Comparison of ENCODE assay signal across 37 cellular contexts in the genomic region with DNA sequence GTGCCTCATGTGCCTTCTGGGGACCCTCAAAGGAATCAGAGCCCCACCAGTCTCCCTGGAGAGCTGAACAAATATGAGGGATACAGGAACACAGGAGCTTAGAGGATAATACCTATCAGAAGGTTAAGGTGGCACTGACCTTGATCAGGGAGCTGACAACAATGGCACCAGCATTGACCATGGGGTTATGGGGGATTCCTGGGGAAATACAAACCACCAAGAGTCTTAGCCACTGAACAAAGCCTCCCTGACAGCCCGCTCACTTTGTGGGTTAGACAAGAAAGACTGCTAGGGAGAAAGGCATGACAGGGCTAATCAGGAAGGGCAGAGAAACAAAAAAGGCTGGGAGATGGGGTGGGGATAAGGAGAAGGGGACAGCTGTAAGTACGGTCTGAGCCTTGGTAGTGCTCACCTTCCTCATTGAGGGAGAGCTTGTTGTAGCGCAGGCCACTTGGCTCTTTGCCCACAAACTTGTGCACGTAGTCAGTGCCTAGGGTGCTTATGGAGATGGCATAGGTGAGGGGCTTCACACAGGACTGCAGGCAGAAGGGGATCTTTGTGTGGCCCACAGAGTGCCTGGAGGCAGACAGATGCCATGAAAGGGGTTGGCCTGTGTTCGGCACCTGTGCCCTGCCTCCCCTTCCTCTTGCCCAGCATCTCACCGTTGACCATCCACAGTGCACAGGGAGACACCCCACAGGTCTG. TPM values are rescaled to one million over a fixed set of nuclear protein-coding genes. Genes with fewer than 3 reads are reported as not detected.
DNase-seq lines count a peak whose midpoint lies in the region; ATAC-seq, FAIRE-seq and TF ChIP-seq lines count a peak whose summit lies in the region.
"Had no signal": no experiment of that assay in that cellular context is flagged by ENCODE, and none has a peak within 500 bp of the region (broad histone marks: within the 10 kb centered on the region; RNA-seq: fewer than 3 reads in every experiment).

No MANE protein-coding gene starts in this region.

- H3K4me2 ChIP-seq in K562 (ENCODE audit: insufficient read depth, low read length): no peak overlapping the region
- H3K4me2 ChIP-seq: A549 had no signal

- no peaks in the 10 kb centered on the region for H3K36me3 Mint-ChIP-seq in neural crest cell (ENCODE audit: low read depth)
- peaks cover 3 to 6% of the 10 kb centered on the region in 2 donors for H3K36me3 Mint-ChIP-seq in CD4-positive, alpha-beta memory T cell
- H3K36me3 Mint-ChIP-seq: natural killer cell had no signal

- TF ChIP-seq POLR2A in K562 (conservative IDR thresholded peaks at IDR 0.05): no peak
- no peak for TF ChIP-seq POLR2A in stomach (IDR thresholded peaks at IDR 0.05)

- 0 out of 3 replicates have a peak, but pooled peaks cover under 1% of the 10 kb centered on the region for H3K36me3 ChIP-seq in K562 (ENCODE audit: control insufficient read depth, insufficient read depth, low read length)
- H3K36me3 ChIP-seq in CD4-positive, alpha-beta memory T cell (ENCODE audit: insufficient read depth, low read length): peaks cover 3% of the 10 kb centered on the region
- H3K36me3 ChIP-seq in stomach: peaks cover 0 to 8% (median 0%) of the 10 kb centered on the region in 4 donors
- H3K36me3 ChIP-seq: colonic mucosa, thoracic aorta had no signal

- H3K27ac ChIP-seq in K562 (ENCODE audit: extremely low read depth, low read depth, low read length) (no peak overlapping the region), stomach (no peak overlapping the region)
- no peak overlapping the region for H3K27ac ChIP-seq in CD4-positive, alpha-beta memory T cell (ENCODE audit: low read depth, low read length)
- H3K27ac ChIP-seq: A549, colonic mucosa, gastroesophageal sphincter, thoracic aorta had no signal

- in situ Hi-C loops in K562 (cut with MboI): no loop called here

- TF ChIP-seq EP300 in K562 (IDR thresholded peaks at IDR 0.05; ENCODE audit: low read length): no peak
- TF ChIP-seq EP300 in stomach (IDR thresholded peaks at IDR 0.05): no peak

- CTCF ChIA-PET in K562 (lab: Yijun Ruan, JAX; ENCODE audit: low intra/inter-chr PET ratio): interaction anchor here (0.6 kb wide), 1 partner anchor 182 kb away, joined by 3 read pairs; no protein-coding TSS in a partner anchor
- CTCF ChIA-PET in CD4-positive, alpha-beta memory T cell (lab: Charles Lee; ENCODE audit: partially characterized antibody): no interaction called here

- TF ChIP-seq CTCF in K562 (IDR thresholded peaks at IDR 0.05 in 2 of 3, conservative IDR thresholded peaks at IDR 0.05 in 1 of 3; ENCODE audit: insufficient read depth in 2 of 3, low read depth in 1 of 3, low read length in 3 of 3) (no peak), neural crest cell (conservative IDR thresholded peaks at IDR 0.05) (no peak), stomach (IDR thresholded peaks at IDR 0.05) (no peak)

- H3K4me3 Mint-ChIP-seq in neural crest cell: no peak overlapping the region
- no peak overlapping the region for H3K4me3 Mint-ChIP-seq in CD4-positive, alpha-beta memory T cell
- H3K4me3 Mint-ChIP-seq: activated CD4-positive, alpha-beta T cell treated with anti-CD3 and anti-CD28 coated beads, Interleukin-2, amount 10 ng/mL, durations not matched to agents 24 days and 14 days; activated naive CD8-positive, alpha-beta T cell treated with anti-CD3 and anti-CD28 coated beads, Interleukin-2, amount 10 ng/mL, durations not matched to agents 7 days and 5 days; activated T-cell treated with anti-CD3 and anti-CD28 coated beads, Interleukin-2, amount 50 U/mL, for 24 hours; natural killer cell; WTC11 had no signal

- no peak overlapping the region for H2AFZ ChIP-seq in K562 (ENCODE audit: low read depth, low read length)

- H3K9me3 Mint-ChIP-seq in neural crest cell: no peaks in the 10 kb centered on the region
- H3K9me3 Mint-ChIP-seq in CD4-positive, alpha-beta memory T cell: no peaks in the 10 kb centered on the region
- H3K9me3 Mint-ChIP-seq: activated CD4-positive, alpha-beta T cell treated with anti-CD3 and anti-CD28 coated beads, Interleukin-2, amount 10 ng/mL, durations not matched to agents 24 days and 14 days; activated naive CD8-positive, alpha-beta T cell treated with anti-CD3 and anti-CD28 coated beads, Interleukin-2, amount 10 ng/mL, durations not matched to agents 7 days and 5 days; activated T-cell treated with anti-CD3 and anti-CD28 coated beads, Interleukin-2, amount 50 U/mL, for 24 hours; CD4-positive, CD25-positive, alpha-beta regulatory T cell; natural killer cell; WTC11 had no signal

- H3K9ac ChIP-seq in K562 (ENCODE audit: insufficient read depth in 1 of 2, low read depth in 2 of 2, low read length in 2 of 2): peak overlapping the region in 1 of 2 experiments; percentile 36; a peak in 1 of 4 replicates

- no peaks in the 10 kb centered on the region for H3K9me3 ChIP-seq in K562 (replicated peaks; ENCODE audit: control insufficient read depth, insufficient read depth, low read depth, low read length)
- no peaks in the 10 kb centered on the region for H3K9me3 ChIP-seq in CD4-positive, alpha-beta memory T cell (ENCODE audit: control insufficient read depth in 1 of 2, low read length in 2 of 2)
- no peaks in the 10 kb centered on the region for H3K9me3 ChIP-seq in stomach
- H3K9me3 ChIP-seq: A549, colonic mucosa, gastroesophageal sphincter, mucosa of descending colon, thoracic aorta had no signal

- intact Hi-C loops in K562 (cut with micrococcal nuclease): no loop called here
- intact Hi-C loops in CD4-positive, alpha-beta memory T cell (cut with micrococcal nuclease): no loop called here
- intact Hi-C loops in stomach (cut with DNase I; ENCODE audit: low total_unique reads): no loop called here

- BruUV-seq in K562 (replicated peaks; lab: Mats Ljungman, UMichigan): no TSS peak

- no peak for TF ChIP-seq RAD21 in K562 (CRISPR knock-in tag; conservative IDR thresholded peaks at IDR 0.05 in 1 of 2, IDR thresholded peaks at IDR 0.05 in 1 of 2)

- H3K4me3 ChIP-seq in K562 (no peak overlapping the region), stomach (no peak overlapping the region)
- no peak overlapping the region for H3K4me3 ChIP-seq in CD4-positive, alpha-beta memory T cell (ENCODE audit: low read length in 2 of 2)
- H3K4me3 ChIP-seq: A549, colonic mucosa, gastroesophageal sphincter, lung, mucosa of descending colon, thoracic aorta had no signal

- peaks cover 5% of the 10 kb centered on the region for H3K9me1 ChIP-seq in K562 (ENCODE audit: control insufficient read depth, insufficient read depth, low read length)

- H3K4me1 ChIP-seq in K562 (replicated peaks in 1 of 2; ENCODE audit: control insufficient read depth in 2 of 2, insufficient read depth in 2 of 2, low read length in 2 of 2) (peaks cover 0 to 4% of the 10 kb centered on the region in 2 experiments; a peak in 2 of 5 replicates), stomach (no peaks in the 10 kb centered on the region)
- no peaks in the 10 kb centered on the region for H3K4me1 ChIP-seq in CD4-positive, alpha-beta memory T cell (ENCODE audit: insufficient read depth, low read length)
- H3K4me1 ChIP-seq: colonic mucosa, gastroesophageal sphincter had no signal

- 0 out of 2 replicates have a peak, but pooled peaks cover 8% of the 10 kb centered on the region for H4K20me1 ChIP-seq in K562 (replicated peaks; ENCODE audit: control insufficient read depth, insufficient read depth, low read length)

- DNase-seq in D341Med (ENCODE audit: low spot score) (peak; percentile 3), K562 (ENCODE audit: extremely low read depth in 1 of 4, low spot score in 3 of 4) (no peak), neural crest cell (ENCODE audit: low read depth, low spot score) (no peak), stomach (no peak)
- DNase-seq in CD4-positive, alpha-beta memory T cell: no peak
- DNase-seq: activated CD4-positive, alpha-beta T cell treated with anti-CD3 and anti-CD28 coated beads, Interleukin-2, amount 10 ng/mL, durations not matched to agents 24 days and 14 days; activated effector memory CD4-positive, alpha-beta T cell treated with anti-CD3 and anti-CD28 coated beads, Interleukin-2, amount 50 U/mL, for 16 hours; activated naive CD8-positive, alpha-beta T cell treated with anti-CD3 and anti-CD28 coated beads, Interleukin-2, amount 10 ng/mL, durations not matched to agents 7 days and 5 days; activated T-cell treated with anti-CD3 and anti-CD28 coated beads, Interleukin-2, amount 50 U/mL, for 24 hours; AML-193; aorta; CD4-positive, CD25-positive, alpha-beta regulatory T cell; colonic mucosa; effector CD8-positive, alpha-beta T cell; KG1; mucosa of descending colon; natural killer cell; NCI-H1105; NCI-H187; NCI-H2171; NCI-H510A; OCI-M1; stimulated activated naive CD4-positive, alpha-beta T cell treated with Interleukin-2 at 50 U/mL for 16 hours; T-helper 1 cell had no signal

- H3K27me3 ChIP-seq in K562 (ENCODE audit: control insufficient read depth in 2 of 2, insufficient read depth in 2 of 2, low read length in 2 of 2): no peaks in the 10 kb centered on the region
- no peaks in the 10 kb centered on the region for H3K27me3 ChIP-seq in CD4-positive, alpha-beta memory T cell (ENCODE audit: insufficient read depth, low read length)
- no peaks in the 10 kb centered on the region for H3K27me3 ChIP-seq in stomach
- H3K27me3 ChIP-seq: colonic mucosa, gastroesophageal sphincter had no signal

- peak; percentile 44 for ATAC-seq in K562
- ATAC-seq in HG02798 (IDR thresholded peaks at IDR 0.05; ENCODE audit: poor library complexity, unreplicated experiment): no peak
- ATAC-seq: A549, gastroesophageal sphincter, natural killer cell had no signal

- FAIRE-seq in K562 (lab: Jason Lieb, UNC): no peak
- FAIRE-seq: A549, H54, HTR-8/SVneo, urothelium cell line had no signal

- POLR2A ChIA-PET in K562 (lab: Yijun Ruan, JAX): interaction anchor here (0.6 kb wide), 1 partner anchor 271 kb away, joined by 5 read pairs; no protein-coding TSS in a partner anchor
- POLR2A ChIA-PET in CD4-positive, alpha-beta memory T cell (lab: Charles Lee; ENCODE audit: partially characterized antibody): interaction anchor here (1.4 kb wide), 1 partner anchor 256 kb away, joined by 3 read pairs; a partner anchor contains a TSS

- no peaks in the 10 kb centered on the region for H3K79me2 ChIP-seq in K562 (ENCODE audit: control insufficient read depth, insufficient read depth, low read length)

- WGBS in K562 (ENCODE audit: insufficient coverage, low coverage, missing lambda C conversion rate): 30% methylated on average over 6 of the region's 6 CpGs
- 76 to 92% (median 88%) methylated on average over 6 of the region's 6 CpGs for whole genome bisulfite sequencing in stomach, 5 donors

- H3K27me3 Mint-ChIP-seq in neural crest cell (ENCODE audit: low read depth): peaks cover 2% of the 10 kb centered on the region
- no peaks in the 10 kb centered on the region for H3K27me3 Mint-ChIP-seq in CD4-positive, alpha-beta memory T cell
- H3K27me3 Mint-ChIP-seq: activated CD4-positive, alpha-beta T cell treated with anti-CD3 and anti-CD28 coated beads, Interleukin-2, amount 10 ng/mL, durations not matched to agents 24 days and 14 days; activated naive CD8-positive, alpha-beta T cell treated with anti-CD3 and anti-CD28 coated beads, Interleukin-2, amount 10 ng/mL, durations not matched to agents 7 days and 5 days; activated T-cell treated with anti-CD3 and anti-CD28 coated beads, Interleukin-2, amount 50 U/mL, for 24 hours; CD4-positive, CD25-positive, alpha-beta regulatory T cell had no signal

- no peaks in the 10 kb centered on the region for H3K4me1 Mint-ChIP-seq in neural crest cell
- no peaks in the 10 kb centered on the region for H3K4me1 Mint-ChIP-seq in CD4-positive, alpha-beta memory T cell
- H3K4me1 Mint-ChIP-seq: WTC11 had no signal

- peak overlapping the region; percentile 62 for H3K27ac Mint-ChIP-seq in neural crest cell (ENCODE audit: unreplicated experiment)
- H3K27ac Mint-ChIP-seq in CD4-positive, alpha-beta memory T cell: peak overlapping the region in 3 of 7 donors; percentile 22 to 52 (median 46)
- H3K27ac Mint-ChIP-seq: activated CD4-positive, alpha-beta T cell treated with anti-CD3 and anti-CD28 coated beads, Interleukin-2, amount 10 ng/mL, durations not matched to agents 24 days and 14 days; activated naive CD8-positive, alpha-beta T cell treated with anti-CD3 and anti-CD28 coated beads, Interleukin-2, amount 10 ng/mL, durations not matched to agents 7 days and 5 days; natural killer cell; WTC11 had no signal

RNA-seq across cellular contexts. Expression of a gene that starts 9.3 kb away (rescaled TPM):
- total RNA-seq in K562 (2011; cell fraction: chromatin; rRNA removed; ENCODE audit: low replicate concordance): 8.5 and 14.2 TPM in 2 replicates
- total RNA-seq in K562 (2011; cell fraction: nucleolus; rRNA removed): 9.7 and 11.7 TPM in 2 replicates
- total RNA-seq in K562 (2011; cell fraction: nucleoplasm; rRNA removed): 13.3 and 18.9 TPM in 2 replicates
- total RNA-seq in K562 (2014; rRNA removed) (1.8 and 2.4 TPM in 2 replicates), K562 (2014; rRNA removed; fragmentation: Illumina TruSeq; extraction: Trizol) (2.5 and 2.7 TPM in 2 replicates), K562 (2015; rRNA removed; fragmentation: Illumina TruSeq; extraction: Trizol) (2.3 and 2.6 TPM in 2 replicates), K562 (2021) (2.6 and 2.8 TPM in 2 replicates), neural crest cell (4.9 and 5.1 TPM in 2 replicates), stomach (1 to 10 TPM in 4 of 5 donors, under 1 TPM in 1; 0.29 to 5.8 (median 3.5) TPM)
- polyA plus RNA-seq in K562 (2011; rRNA removed) (3.3 and 3.9 TPM in 2 replicates), K562 (2014; fragmentation: Illumina TruSeq; extraction: Trizol) (2.9 and 3.1 TPM in 2 replicates), K562 (2014; fragmentation: Nextera tagmentation; extraction: Ambion mirVana) (1 to 10 TPM; 3.8 to 4.7 TPM), K562 (2014; rRNA removed) (2.6 and 2.7 TPM in 2 replicates), stomach (1 to 10 TPM; 1.8 to 2.1 (median 2.0) TPM)
- polyA plus RNA-seq in K562 (2011; cell fraction: cytosol; rRNA removed): 3.5 and 3.6 TPM in 2 replicates
- 5.2 and 5.3 TPM in 2 replicates for polyA plus RNA-seq in K562 (2011; cell fraction: nucleus; rRNA removed)
- polyA plus RNA-seq in K562 (2012): 2.2 and 2.3 TPM in 2 replicates
- 4.8 and 5.0 TPM in 2 replicates for polyA minus RNA-seq in K562 (2011; rRNA and poly(A)+ RNA removed)
- polyA minus RNA-seq in K562 (2011; cell fraction: cytosol; rRNA and poly(A)+ RNA removed): 0.64 and 1.0 TPM in 2 replicates
- 4.2 and 6.4 TPM in 2 replicates for polyA minus RNA-seq in K562 (2011; cell fraction: nucleus; rRNA and poly(A)+ RNA removed)
- 1 to 10 TPM; 6.5 to 6.9 TPM for total RNA-seq in CD4-positive, alpha-beta memory T cell
- 1 to 10 TPM; 1.1 to 1.5 TPM for polyA plus RNA-seq in CD4-positive, alpha-beta memory T cell

RNA-seq across cellular contexts. Expression of a gene that starts 10.3 kb away (rescaled TPM):
- total RNA-seq in K562 (2011; cell fraction: chromatin; rRNA removed; ENCODE audit: low replicate concordance): not detected in 2 replicates
- total RNA-seq in K562 (2011; cell fraction: nucleolus; rRNA removed): not detected in 2 replicates
- total RNA-seq in K562 (2011; cell fraction: nucleoplasm; rRNA removed): not detected in 2 replicates
- total RNA-seq in K562 (2014; rRNA removed) (0.29 TPM in 1 of 2 replicates, not detected in the other), K562 (2014; rRNA removed; fragmentation: Illumina TruSeq; extraction: Trizol) (not detected in 2 replicates), K562 (2015; rRNA removed; fragmentation: Illumina TruSeq; extraction: Trizol) (not detected in 2 replicates), K562 (2021) (not detected in 2 replicates), neural crest cell (0.30 and 0.35 TPM in 2 replicates), stomach (1 to 10 TPM in 3 of 5 donors, not detected in 2; 1.3 to 7.6 (median 3.9) TPM)
- polyA plus RNA-seq in K562 (2011; rRNA removed) (0.09 and 0.11 TPM in 2 replicates), K562 (2014; fragmentation: Illumina TruSeq; extraction: Trizol) (not detected in 2 replicates), K562 (2014; fragmentation: Nextera tagmentation; extraction: Ambion mirVana) (not detected), K562 (2014; rRNA removed) (not detected in 2 replicates), stomach (10 to 100 TPM in 1 of 3 donors, 1 to 10 TPM in 2; 2.6 to 11.2 (median 5.4) TPM)
- polyA plus RNA-seq in K562 (2011; cell fraction: cytosol; rRNA removed): 0.04 and 0.12 TPM in 2 replicates
- polyA plus RNA-seq in K562 (2011; cell fraction: nucleus; rRNA removed): 0.11 and 0.39 TPM in 2 replicates
- not detected in 2 replicates for polyA plus RNA-seq in K562 (2012)
- polyA minus RNA-seq in K562 (2011; rRNA and poly(A)+ RNA removed): 0.21 TPM in 1 of 2 replicates, not detected in the other
- not detected in 2 replicates for polyA minus RNA-seq in K562 (2011; cell fraction: cytosol; rRNA and poly(A)+ RNA removed)
- polyA minus RNA-seq in K562 (2011; cell fraction: nucleus; rRNA and poly(A)+ RNA removed): not detected in 2 replicates
- 10 to 100 TPM in 1 of 2 experiments, 1 to 10 TPM in 1; 9.8 to 12.2 TPM for total RNA-seq in CD4-positive, alpha-beta memory T cell
- 1 to 10 TPM; 4.2 to 5.0 TPM for polyA plus RNA-seq in CD4-positive, alpha-beta memory T cell
- total RNA-seq: skeletal muscle tissue had no signal

RNA-seq across cellular contexts. Expression of a gene that starts 23.2 kb away (rescaled TPM):
- total RNA-seq in K562 (2011; cell fraction: chromatin; rRNA removed; ENCODE audit: low replicate concordance): not detected in 2 replicates
- not detected in 2 replicates for total RNA-seq in K562 (2011; cell fraction: nucleolus; rRNA removed)
- total RNA-seq in K562 (2011; cell fraction: nucleoplasm; rRNA removed): not detected in 2 replicates
- total RNA-seq in K562 (2014; rRNA removed): 0.36 TPM in 1 of 2 replicates, not detected in the other
- not detected in 2 replicates for total RNA-seq in K562 (2014; rRNA removed; fragmentation: Illumina TruSeq; extraction: Trizol)
- 0.08 TPM in 1 of 2 replicates, not detected in the other for total RNA-seq in K562 (2015; rRNA removed; fragmentation: Illumina TruSeq; extraction: Trizol)
- total RNA-seq in K562 (2021): 0.29 TPM in 1 of 2 replicates, not detected in the other
- polyA plus RNA-seq in K562 (2011; rRNA removed): 0.08 TPM in 1 of 2 replicates, not detected in the other
- polyA plus RNA-seq in K562 (2011; cell fraction: cytosol; rRNA removed): not detected in 2 replicates
- polyA plus RNA-seq in K562 (2011; cell fraction: nucleus; rRNA removed): not detected in 2 replicates
- 0.14 TPM in 1 of 2 replicates, not detected in the other for polyA plus RNA-seq in K562 (2012)
- polyA plus RNA-seq in K562 (2014; fragmentation: Illumina TruSeq; extraction: Trizol): 0.09 TPM in 1 of 2 replicates, not detected in the other
- polyA plus RNA-seq in K562 (2014; fragmentation: Nextera tagmentation; extraction: Ambion mirVana): under 1 TPM; 0.14 to 0.24 TPM
- polyA plus RNA-seq in K562 (2014; rRNA removed): not detected in 2 replicates
- not detected in 2 replicates for polyA minus RNA-seq in K562 (2011; rRNA and poly(A)+ RNA removed)
- not detected in 2 replicates for polyA minus RNA-seq in K562 (2011; cell fraction: cytosol; rRNA and poly(A)+ RNA removed)
- not detected in 2 replicates for polyA minus RNA-seq in K562 (2011; cell fraction: nucleus; rRNA and poly(A)+ RNA removed)
- not detected in 2 replicates for total RNA-seq in neural crest cell
- total RNA-seq in CD4-positive, alpha-beta memory T cell: not detected
- polyA plus RNA-seq in CD4-positive, alpha-beta memory T cell: under 1 TPM; 0.09 to 0.32 TPM
- total RNA-seq in stomach: not detected
- polyA plus RNA-seq in stomach: not detected
- total RNA-seq: activated CD4-positive, alpha-beta T cell treated with anti-CD3 and anti-CD28 coated beads, Interleukin-2, amount 10 ng/mL, durations not matched to agents 24 days and 14 days; activated naive CD8-positive, alpha-beta T cell treated with anti-CD3 and anti-CD28 coated beads, Interleukin-2, amount 10 ng/mL, durations not matched to agents 7 days and 5 days; aorta; CD4-positive, CD25-positive, alpha-beta regulatory T cell; colonic mucosa; Daoy; gastroesophageal sphincter; lung; MCF 10A; mucosa of descending colon; natural killer cell; osteoblast; skeletal muscle tissue; thoracic aorta; WTC11 had no signal
- polyA plus RNA-seq: A549, aorta had no signal

RNA-seq across cellular contexts. Expression of a gene that starts 28.4 kb away (rescaled TPM):
- total RNA-seq in K562 (2011; cell fraction: chromatin; rRNA removed; ENCODE audit: low replicate concordance): 84.2 and 103 TPM in 2 replicates
- 49.9 and 50.4 TPM in 2 replicates for total RNA-seq in K562 (2011; cell fraction: nucleolus; rRNA removed)
- 49.5 and 53.8 TPM in 2 replicates for total RNA-seq in K562 (2011; cell fraction: nucleoplasm; rRNA removed)
- 49.8 and 52.2 TPM in 2 replicates for total RNA-seq in K562 (2014; rRNA removed)
- 27.8 and 29.7 TPM in 2 replicates for total RNA-seq in K562 (2014; rRNA removed; fragmentation: Illumina TruSeq; extraction: Trizol)
- total RNA-seq in K562 (2015; rRNA removed; fragmentation: Illumina TruSeq; extraction: Trizol): 32.4 and 35.8 TPM in 2 replicates
- 53.5 and 59.2 TPM in 2 replicates for total RNA-seq in K562 (2021)
- 14.9 and 16.7 TPM in 2 replicates for polyA plus RNA-seq in K562 (2011; rRNA removed)
- 7.0 and 12.4 TPM in 2 replicates for polyA plus RNA-seq in K562 (2011; cell fraction: cytosol; rRNA removed)
- 94.4 and 103 TPM in 2 replicates for polyA plus RNA-seq in K562 (2011; cell fraction: nucleus; rRNA removed)
- 44.2 and 47.0 TPM in 2 replicates for polyA plus RNA-seq in K562 (2012)
- polyA plus RNA-seq in K562 (2014; fragmentation: Illumina TruSeq; extraction: Trizol): 54.4 and 58.1 TPM in 2 replicates
- polyA plus RNA-seq in K562 (2014; fragmentation: Nextera tagmentation; extraction: Ambion mirVana): 10 to 100 TPM; 11.9 to 17.8 TPM
- 43.5 and 49.1 TPM in 2 replicates for polyA plus RNA-seq in K562 (2014; rRNA removed)
- polyA minus RNA-seq in K562 (2011; rRNA and poly(A)+ RNA removed): 10.8 and 15.5 TPM in 2 replicates
- 16.9 and 17.3 TPM in 2 replicates for polyA minus RNA-seq in K562 (2011; cell fraction: cytosol; rRNA and poly(A)+ RNA removed)
- polyA minus RNA-seq in K562 (2011; cell fraction: nucleus; rRNA and poly(A)+ RNA removed): 13.3 and 23.4 TPM in 2 replicates
- 108 and 110 TPM in 2 replicates for total RNA-seq in neural crest cell
- total RNA-seq in CD4-positive, alpha-beta memory T cell: 1 to 10 TPM; 7.3 to 7.5 TPM
- 1 to 10 TPM; 3.2 to 5.1 TPM for polyA plus RNA-seq in CD4-positive, alpha-beta memory T cell
- 10 to 100 TPM in 2 of 5 donors, 1 to 10 TPM in 3; 3.8 to 64.7 (median 8.1) TPM for total RNA-seq in stomach
- 1 to 10 TPM; 4.0 to 7.4 (median 5.2) TPM for polyA plus RNA-seq in stomach

RNA-seq across cellular contexts. Expression of a gene that starts 43.9 kb away (rescaled TPM):
- 1.5 and 2.0 TPM in 2 replicates for total RNA-seq in K562 (2011; cell fraction: chromatin; rRNA removed; ENCODE audit: low replicate concordance)
- total RNA-seq in K562 (2011; cell fraction: nucleolus; rRNA removed): 0.53 and 0.83 TPM in 2 replicates
- total RNA-seq in K562 (2011; cell fraction: nucleoplasm; rRNA removed): 0.66 and 1.2 TPM in 2 replicates
- 0.09 and 0.12 TPM in 2 replicates for total RNA-seq in K562 (2014; rRNA removed)
- total RNA-seq in K562 (2014; rRNA removed; fragmentation: Illumina TruSeq; extraction: Trizol): 0.25 and 1.2 TPM in 2 replicates
- total RNA-seq in K562 (2015; rRNA removed; fragmentation: Illumina TruSeq; extraction: Trizol): 0.19 and 0.29 TPM in 2 replicates
- total RNA-seq in K562 (2021): 0.66 and 2.4 TPM in 2 replicates
- 1.3 and 1.5 TPM in 2 replicates for polyA plus RNA-seq in K562 (2011; rRNA removed)
- polyA plus RNA-seq in K562 (2011; cell fraction: cytosol; rRNA removed): 1.3 and 1.4 TPM in 2 replicates
- 1.1 and 1.5 TPM in 2 replicates for polyA plus RNA-seq in K562 (2011; cell fraction: nucleus; rRNA removed)
- 0.56 and 0.69 TPM in 2 replicates for polyA plus RNA-seq in K562 (2012)
- polyA plus RNA-seq in K562 (2014; fragmentation: Illumina TruSeq; extraction: Trizol): 0.44 and 10.5 TPM in 2 replicates
- under 1 TPM; 0.08 to 0.31 TPM for polyA plus RNA-seq in K562 (2014; fragmentation: Nextera tagmentation; extraction: Ambion mirVana)
- polyA plus RNA-seq in K562 (2014; rRNA removed): 0.36 and 0.78 TPM in 2 replicates
- polyA minus RNA-seq in K562 (2011; rRNA and poly(A)+ RNA removed): 4.4 and 6.9 TPM in 2 replicates
- polyA minus RNA-seq in K562 (2011; cell fraction: cytosol; rRNA and poly(A)+ RNA removed): 1.5 and 3.6 TPM in 2 replicates
- polyA minus RNA-seq in K562 (2011; cell fraction: nucleus; rRNA and poly(A)+ RNA removed): 0.27 and 0.44 TPM in 2 replicates
- 29.3 and 33.5 TPM in 2 replicates for total RNA-seq in neural crest cell
- total RNA-seq in CD4-positive, alpha-beta memory T cell: 1 to 10 TPM; 1.9 to 2.0 TPM
- 1 to 10 TPM in 1 of 2 donors, under 1 TPM in 1; 0.39 to 1.2 TPM for polyA plus RNA-seq in CD4-positive, alpha-beta memory T cell
- 100 to 1,000 TPM in 1 of 5 donors, 10 to 100 TPM in 2, 1 to 10 TPM in 2; 5.2 to 123 (median 32.3) TPM for total RNA-seq in stomach
- 1 to 10 TPM; 4.2 to 9.7 (median 8.2) TPM for polyA plus RNA-seq in stomach
